Comparison of ENCODE assay signal across 8 cellular contexts in the genomic region with DNA sequence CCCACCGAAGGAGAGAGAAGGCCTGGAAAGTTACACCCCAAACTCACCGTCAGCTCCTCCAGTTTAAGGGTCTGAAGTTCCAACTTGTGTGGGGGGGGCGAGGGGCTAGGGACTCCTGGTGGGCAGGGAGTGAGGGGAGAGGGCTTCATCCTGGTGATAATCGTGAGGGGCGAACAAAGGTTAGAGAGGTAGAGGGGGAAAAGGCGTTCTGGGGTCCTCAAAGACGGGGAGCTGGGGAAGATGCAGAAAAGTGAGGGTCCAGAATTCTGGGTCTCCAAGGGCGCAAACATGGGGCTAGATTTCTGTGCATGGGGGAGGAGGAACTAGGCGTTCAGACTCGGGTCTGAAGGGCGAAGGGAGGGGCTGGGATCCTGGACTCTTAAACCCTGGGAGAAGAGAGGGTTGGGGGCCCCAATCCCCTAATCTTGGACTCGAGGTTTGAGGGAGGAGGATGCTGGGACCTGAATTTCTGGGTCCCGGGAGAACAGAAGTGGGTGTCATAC. TPM values are rescaled to one million over a fixed set of nuclear protein-coding genes. Genes with fewer than 3 reads are reported as not detected.
DNase-seq lines count a peak whose midpoint lies in the region; ATAC-seq and TF ChIP-seq lines count a peak whose summit lies in the region.

No MANE protein-coding gene starts in this region.

- ATAC-seq in CD4-positive, alpha-beta T cell (ENCODE audit: poor library complexity) = no peak
- ATAC-seq in PC-3 = no peak
- no peak for ATAC-seq in HG02623 (IDR thresholded peaks at IDR 0.05; ENCODE audit: unreplicated experiment)
- no peak for ATAC-seq in GM19035 (IDR thresholded peaks at IDR 0.05; ENCODE audit: unreplicated experiment)

- H3K27ac ChIP-seq in CD4-positive, alpha-beta T cell (ENCODE audit: low read depth, low read length) = peak overlapping the region; percentile 41
- H3K27ac ChIP-seq in PC-3 (ENCODE audit: low read length) (no peak overlapping the region), epithelial cell of prostate (peak overlapping the region; percentile 48), osteoblast (ENCODE audit: low read depth, low read length) (peak overlapping the region; percentile 85), SJCRH30 (no peak overlapping the region)

- H3K4me1 ChIP-seq in PC-3 (ENCODE audit: insufficient read depth, low read length) = no peaks in the 10 kb centered on the region; the same call in 1 of the 2 replicates
- H3K4me1 ChIP-seq in osteoblast (ENCODE audit: insufficient read depth, low read length) = peaks cover 31% of the 10 kb centered on the region
- no peaks in the 10 kb centered on the region for H3K4me1 ChIP-seq in SJCRH30

- intact Hi-C loops in CD4-positive, alpha-beta T cell (cut with DNase I, micrococcal nuclease) = loop anchor here (1.0 to 10.0 kb wide), 5 partner anchors 23 to 210 kb away; a partner anchor contains a TSS
- intact Hi-C loops in PC-3 (cut with micrococcal nuclease) = loop anchor here (1.0 to 5.0 kb wide), 2 partner anchors 38 to 69 kb away; a partner anchor contains a TSS

- no peaks in the 10 kb centered on the region for H3F3A ChIP-seq in PC-3 (ENCODE audit: low read length, unreplicated experiment)

- H3K27me3 ChIP-seq in CD4-positive, alpha-beta T cell (ENCODE audit: control insufficient read depth, insufficient read depth, low read length) = no peaks in the 10 kb centered on the region
- H3K27me3 ChIP-seq in PC-3 (ENCODE audit: low read length) (no peaks in the 10 kb centered on the region), osteoblast (ENCODE audit: insufficient read depth, low read length) (no peaks in the 10 kb centered on the region), SJCRH30 (no peaks in the 10 kb centered on the region)

- H3K79me2 ChIP-seq in PC-3 (ENCODE audit: low read length) (peaks cover 9% of the 10 kb centered on the region), osteoblast (ENCODE audit: insufficient read depth, low read length) (peaks cover 12% of the 10 kb centered on the region)

- CTCF ChIA-PET in CD4-positive, alpha-beta T cell (lab: Charles Lee) = interaction anchor here (1.0 to 2.2 kb wide), 2 partner anchors 24 to 80 kb away, joined by 3 to 6 read pairs; no protein-coding TSS in a partner anchor
- CTCF ChIA-PET in PC-3 (lab: Charles Lee) = no interaction called here

- H3K9me3 Mint-ChIP-seq in CD4-positive, alpha-beta T cell = no peaks in the 10 kb centered on the region

- peak overlapping the region; percentile 72 for H3K9ac ChIP-seq in PC-3 (ENCODE audit: low read length)

- H3K36me3 ChIP-seq in PC-3 (ENCODE audit: low read depth, low read length) = no peaks in the 10 kb centered on the region
- H3K36me3 ChIP-seq in osteoblast (ENCODE audit: insufficient read depth, low read length) = no peaks in the 10 kb centered on the region
- peaks cover 40% of the 10 kb centered on the region for H3K36me3 ChIP-seq in SJCRH30

- no peaks in the 10 kb centered on the region for H3K27me3 Mint-ChIP-seq in CD4-positive, alpha-beta T cell

- H3K9me3 ChIP-seq in CD4-positive, alpha-beta T cell (ENCODE audit: control insufficient read depth, low read length) = no peaks in the 10 kb centered on the region
- H3K9me3 ChIP-seq in PC-3 (ENCODE audit: low read length) (no peaks in the 10 kb centered on the region), osteoblast (ENCODE audit: low read depth, low read length) (no peaks in the 10 kb centered on the region), SJCRH30 (replicated peaks) (no peaks in the 10 kb centered on the region)

- peaks cover 21% of the 10 kb centered on the region for H3K4me1 Mint-ChIP-seq in CD4-positive, alpha-beta T cell (ENCODE audit: low read depth)

- H3K27ac Mint-ChIP-seq in CD4-positive, alpha-beta T cell = peak overlapping the region; percentile 50

- BruUV-seq in PC-3 (replicated peaks; lab: Mats Ljungman, UMichigan) = no TSS peak

- peak overlapping the region; percentile 81 for H3K4me3 Mint-ChIP-seq in CD4-positive, alpha-beta T cell

- no peaks in the 10 kb centered on the region for H3K9me2 ChIP-seq in PC-3 (replicated peaks; ENCODE audit: low read length)

- H3K4me2 ChIP-seq in PC-3 (ENCODE audit: low read length) (peak overlapping the region; percentile 91), osteoblast (ENCODE audit: insufficient read depth, low read length) (peak overlapping the region; percentile 96)

- H4K20me1 ChIP-seq in PC-3 (ENCODE audit: low read length) (no peaks in the 10 kb centered on the region), osteoblast (ENCODE audit: insufficient read depth, low read length) (no peaks in the 10 kb centered on the region)

- H3K4me3 ChIP-seq in PC-3 (ENCODE audit: low read length) = peak overlapping the region; percentile 70
- H3K4me3 ChIP-seq in osteoblast (ENCODE audit: insufficient read depth, low read length) = peak overlapping the region; percentile 75
- H3K4me3 ChIP-seq in SJCRH30 = no peak overlapping the region

- DNase-seq in CD4-positive, alpha-beta T cell = no peak
- DNase-seq in PC-3 = no peak
- DNase-seq in epithelial cell of prostate (ENCODE audit: low read depth, low spot score) = no peak
- DNase-seq in osteoblast (ENCODE audit: insufficient read length, low spot score, missing footprints) = peak; percentile 18
- no peak for DNase-seq in SJCRH30
- DNase-seq in GDM1 (lab: John Stamatoyannopoulos, UW) = no peak

- H2AFZ ChIP-seq in PC-3 (ENCODE audit: low read length) (peak overlapping the region; percentile 63; the same call in 1 of the 2 replicates), osteoblast (ENCODE audit: low read length) (peak overlapping the region; percentile 91)

- POLR2A ChIA-PET in CD4-positive, alpha-beta T cell (lab: Charles Lee) = interaction anchor here (0.7 to 2.9 kb wide), 7 partner anchors 10 to 279 kb away, joined by 3 to 21 read pairs (median 4); a partner anchor contains a TSS
- POLR2A ChIA-PET in PC-3 (lab: Charles Lee; ENCODE audit: unreplicated experiment) = no interaction called here

- no peak for TF ChIP-seq CTCF in CD4-positive, alpha-beta T cell (IDR thresholded peaks at IDR 0.05)
- TF ChIP-seq CTCF in PC-3 (conservative IDR thresholded peaks at IDR 0.05; ENCODE audit: low read depth, low read length) (no peak), osteoblast (IDR thresholded peaks at IDR 0.05; ENCODE audit: extremely low read depth, low read depth, low read length) (no peak)

- no peaks in the 10 kb centered on the region for H3K36me3 Mint-ChIP-seq in CD4-positive, alpha-beta T cell (ENCODE audit: low read depth)

RNA-seq across cellular contexts. Expression of a gene that starts 4.7 kb away (rescaled TPM):
- under 1 TPM; 0.47 to 0.50 TPM for total RNA-seq in CD4-positive, alpha-beta T cell
- total RNA-seq in PC-3 (2014; rRNA removed) = 0.18 and 0.40 TPM in 2 replicates
- 0.36 and 0.59 TPM in 2 replicates for total RNA-seq in osteoblast
- total RNA-seq in SJCRH30 (2014; rRNA removed; shearing (Covaris generic)) = 19.5 and 24.5 TPM in 2 replicates

RNA-seq across cellular contexts. Expression of a gene that starts 19.0 kb away (rescaled TPM):
- total RNA-seq in CD4-positive, alpha-beta T cell = not detected
- total RNA-seq in PC-3 (2014; rRNA removed) (0.69 TPM in 1 of 2 replicates, not detected in the other), osteoblast (not detected in 2 replicates)
- 0.08 and 0.30 TPM in 2 replicates for total RNA-seq in SJCRH30 (2014; rRNA removed; shearing (Covaris generic))

RNA-seq across cellular contexts. Expression of a gene that starts 25.6 kb away (rescaled TPM):
- under 1 TPM; 0.55 to 0.56 TPM for total RNA-seq in CD4-positive, alpha-beta T cell
- 0.40 and 0.51 TPM in 2 replicates for total RNA-seq in PC-3 (2014; rRNA removed)
- 2.1 and 3.6 TPM in 2 replicates for total RNA-seq in osteoblast
- total RNA-seq in SJCRH30 (2014; rRNA removed; shearing (Covaris generic)) = 0.99 and 1.5 TPM in 2 replicates

RNA-seq across cellular contexts. Expression of a gene that starts 31.9 kb away (rescaled TPM):
- total RNA-seq in CD4-positive, alpha-beta T cell = not detected
- not detected in 2 replicates for total RNA-seq in PC-3 (2014; rRNA removed)
- not detected in 2 replicates for total RNA-seq in osteoblast
- total RNA-seq in SJCRH30 (2014; rRNA removed; shearing (Covaris generic)) = not detected in 2 replicates

RNA-seq across cellular contexts. Expression of a gene that starts 37.6 kb away (rescaled TPM):
- total RNA-seq in CD4-positive, alpha-beta T cell = not detected
- total RNA-seq in PC-3 (2014; rRNA removed) = 4.6 and 4.8 TPM in 2 replicates
- under 0.01 TPM in 1 of 2 replicates, not detected in the other for total RNA-seq in osteoblast
- not detected in 2 replicates for total RNA-seq in SJCRH30 (2014; rRNA removed; shearing (Covaris generic))

Comparison
In these comparisons a context has a peak if more than half of its experiments do, and no peak if none do; other contexts are left out.
1. H3K27ac ChIP-seq: peak in CD4-positive, alpha-beta T cell (single experiment), epithelial cell of prostate (single experiment) and osteoblast (single experiment); none in PC-3 (single experiment) and SJCRH30 (single experiment).
2. RNA of a gene that starts 4.7 kb away (total RNA-seq): 19.5 to 24.5 TPM in SJCRH30; 0.47 to 0.50 TPM in CD4-positive, alpha-beta T cell, 0.36 to 0.59 TPM in osteoblast and 0.18 to 0.40 TPM in PC-3; every median in the first group is over 10 times any median in the second.